In genomic region chr2:152624805-152625204, GRCh38 we compare ENCODE assay signal across 24 cellular contexts.
DNase-seq lines count a peak whose midpoint lies in the region; ATAC-seq and TF ChIP-seq lines count a peak whose summit lies in the region.
"Had no signal": no experiment of that assay in that cellular context is flagged by ENCODE, and none has a peak within 500 bp of the region (broad histone marks: within the 10 kb centered on the region; RNA-seq: fewer than 3 reads in every experiment).

No MANE protein-coding gene starts in this region.

- H2BK12ac ChIP-seq in trophoblast cell (ENCODE audit: low read length) = no peak overlapping the region

- H3K79me1 ChIP-seq in IMR-90 (ENCODE audit: low read depth in 1 of 2, low read length in 2 of 2) (no peaks in the 10 kb centered on the region), trophoblast cell (ENCODE audit: low read length) (peaks cover 5% of the 10 kb centered on the region)

- no peak overlapping the region; the same call in 1 of the 2 replicates for H3K4ac ChIP-seq in IMR-90 (ENCODE audit: low read depth, low read length)
- no peak overlapping the region for H3K4ac ChIP-seq in trophoblast cell (ENCODE audit: low read depth, low read length)

- in situ Hi-C loops in IMR-90 (cut with MboI; ENCODE audit: low sequenced_read_pairs) = loop anchor here (5.0 to 10.0 kb wide), 2 partner anchors 290 to 433 kb away; partner anchors contain the start of gene FMNL2

- TF ChIP-seq POLR2A in IMR-90 (IDR thresholded peaks at IDR 0.05; ENCODE audit: low read depth, low read length) (no peak), erythroblast (IDR thresholded peaks at IDR 0.05; ENCODE audit: low read length) (no peak)

- ATAC-seq in IMR-90 (ENCODE audit: low read depth) (peak; percentile 46), HG02840 (IDR thresholded peaks at IDR 0.05; ENCODE audit: low FRiP score, unreplicated experiment) (no peak), HG03025 (IDR thresholded peaks at IDR 0.05; ENCODE audit: low FRiP score, unreplicated experiment) (no peak), esophagus mucosa (no peak)
- ATAC-seq: CD8-positive, alpha-beta T cell had no signal

- no peaks in the 10 kb centered on the region for H3K79me2 ChIP-seq in trophoblast cell (ENCODE audit: control insufficient read depth, insufficient read depth, low read length, poor library complexity)

- dilution Hi-C loops in IMR-90 (cut with HindIII; ENCODE audit: low sequenced_read_pairs, unreplicated experiment) = loop anchor here (25.0 kb wide), 1 partner anchor 438 kb away; the partner anchor contains the start of gene STAM2

- no peak overlapping the region for H3K18ac ChIP-seq in IMR-90 (ENCODE audit: low read depth, low read length)
- peak overlapping the region; percentile 46 for H3K18ac ChIP-seq in trophoblast cell (ENCODE audit: low read length)

- DNase-seq in IMR-90 (peak; percentile 64), amniotic epithelial cell (ENCODE audit: low read depth) (peak; percentile 63), erythroblast (lab: John Stamatoyannopoulos, UW) (peak; percentile 12 to 25), trophoblast cell (no peak), coronary artery (ENCODE audit: low spot score) (no peak)
- DNase-seq: Caco-2; CD8-positive, alpha-beta T cell; DMS79; EL; GF-D8; NCI-H1092; NCI-H1417 treated with DMSO at 0.1 percent for 48 hours; NCI-H1694 treated with DMSO at 0.1 percent for 48 hours; NCI-H2081; NCI-H2227 treated with DMSO at 0.1 percent for 48 hours; NCI-H526 treated with DMSO at 0.1 percent for 48 hours; Peyer's patch; SIG-M5 had no signal

- no CpG with 5 or more reads among the region's 3 CpGs for WGBS in IMR-90 (ENCODE audit: extremely low coverage in 2 of 2, insufficient read length in 1 of 2), 2 experiments
- no CpG with 5 or more reads among the region's 3 CpGs for WGBS in trophoblast cell (ENCODE audit: extremely low coverage, insufficient coverage, insufficient read length)

- H4K12ac ChIP-seq in trophoblast cell (ENCODE audit: low read depth, low read length) = no peak overlapping the region

- no peak overlapping the region for H3K27ac ChIP-seq in IMR-90 (ENCODE audit: insufficient read depth, low read length)
- H3K27ac ChIP-seq in trophoblast cell (ENCODE audit: low read depth, low read length) = no peak overlapping the region
- no peak overlapping the region for H3K27ac ChIP-seq in coronary artery
- H3K27ac ChIP-seq: C4-2B, KMS-11, Peyer's patch, SK-N-MC had no signal

- H2AK9ac ChIP-seq in IMR-90 (replicated peaks; ENCODE audit: low read depth, low read length, poor library complexity) = no peak overlapping the region

- no peak overlapping the region for H3K56ac ChIP-seq in IMR-90 (ENCODE audit: extremely low read depth, insufficient read depth, low read length)

- intact Hi-C loops in IMR-90 (cut with micrococcal nuclease) = loop anchor here (10.0 kb wide), 1 partner anchor 70 kb away; no protein-coding TSS in a partner anchor

- H2BK120ac ChIP-seq in IMR-90 (ENCODE audit: low read depth, low read length) (peak overlapping the region; percentile 28; the same call in 1 of the 2 replicates), trophoblast cell (ENCODE audit: insufficient read depth, low read length, poor library complexity) (no peak overlapping the region)

- H2BK5ac ChIP-seq in IMR-90 (ENCODE audit: low read depth, low read length, poor library complexity, severe bottlenecking) (no peak overlapping the region), trophoblast cell (ENCODE audit: low read depth, low read length, poor library complexity) (no peak overlapping the region)

- no peak overlapping the region for H3K4me3 ChIP-seq in IMR-90 (ENCODE audit: insufficient read depth, low read depth, low read length)
- no peak overlapping the region for H3K4me3 ChIP-seq in trophoblast cell (ENCODE audit: low read depth, low read length)
- H3K4me3 ChIP-seq in coronary artery = no peak overlapping the region
- H3K4me3 ChIP-seq: Peyer's patch, SK-N-MC had no signal

- no peak overlapping the region for H3K14ac ChIP-seq in IMR-90 (replicated peaks; ENCODE audit: low read depth, low read length)
- H3K14ac ChIP-seq in trophoblast cell (ENCODE audit: low read length) = no peak overlapping the region

- CTCF ChIA-PET in IMR-90 (lab: Yijun Ruan, JAX) = interaction anchor here (0.6 to 0.7 kb wide), 2 partner anchors 292 to 435 kb away, joined by 3 read pairs; no protein-coding TSS in a partner anchor

- H4K8ac ChIP-seq in IMR-90 (ENCODE audit: low read depth in 2 of 2, low read length in 2 of 2) (no peak overlapping the region), trophoblast cell (ENCODE audit: low read depth, low read length) (peak overlapping the region; percentile 13)

- H3K9me1 ChIP-seq in IMR-90 (ENCODE audit: insufficient read depth, low read length) = no peaks in the 10 kb centered on the region

- H4K91ac ChIP-seq in IMR-90 (ENCODE audit: insufficient read depth, low read depth, low read length) (no peak overlapping the region), trophoblast cell (ENCODE audit: low read depth, low read length) (no peak overlapping the region)

- H3K9me3 ChIP-seq in IMR-90 (ENCODE audit: control insufficient read depth, insufficient read depth, low read length) (no peaks in the 10 kb centered on the region), trophoblast cell (ENCODE audit: insufficient read depth, low read depth, low read length) (peaks cover 1% of the 10 kb centered on the region)
- H3K9me3 ChIP-seq: Caco-2, Peyer's patch had no signal

- no peak overlapping the region for H2BK20ac ChIP-seq in IMR-90 (ENCODE audit: low read depth, low read length)

- H4K20me1 ChIP-seq in IMR-90 (ENCODE audit: insufficient read depth, low read length) = no peaks in the 10 kb centered on the region

- H3K9ac ChIP-seq in IMR-90 (ENCODE audit: low read depth, low read length) = no peak overlapping the region
- no peak overlapping the region for H3K9ac ChIP-seq in trophoblast cell (ENCODE audit: low read length)
- H3K9ac ChIP-seq: KMS-11 had no signal

- H2AK5ac ChIP-seq in IMR-90 (ENCODE audit: low read depth, low read length) (no peak overlapping the region; the same call in 1 of the 2 replicates), trophoblast cell (ENCODE audit: low read length) (no peak overlapping the region)

- POLR2A ChIA-PET in IMR-90 (lab: Charles Lee; ENCODE audit: unreplicated experiment) = no interaction called here

- H3K4me1 ChIP-seq in IMR-90 (ENCODE audit: control insufficient read depth, insufficient read depth, low read length) = no peaks in the 10 kb centered on the region
- H3K4me1 ChIP-seq in trophoblast cell (ENCODE audit: control insufficient read depth in 1 of 2, insufficient read depth in 2 of 2, low read length in 2 of 2) = peaks cover 7 to 11% of the 10 kb centered on the region in 2 experiments
- H3K4me1 ChIP-seq: Peyer's patch had no signal

- H3K27me3 ChIP-seq in IMR-90 (ENCODE audit: control insufficient read depth, insufficient read depth, low read length) (no peaks in the 10 kb centered on the region), trophoblast cell (ENCODE audit: insufficient read depth, low read length) (no peaks in the 10 kb centered on the region)
- H3K27me3 ChIP-seq: Peyer's patch had no signal

- BruUV-seq in IMR-90 (replicated peaks; lab: Mats Ljungman, UMichigan) = no TSS peak

- no peak overlapping the region for H3K23ac ChIP-seq in IMR-90 (ENCODE audit: low read depth, low read length)
- no peak overlapping the region for H3K23ac ChIP-seq in trophoblast cell (ENCODE audit: low read length)

- H3K36me3 ChIP-seq in IMR-90 (ENCODE audit: control insufficient read depth, insufficient read depth, low read length) = peaks cover 8% of the 10 kb centered on the region
- peaks cover 6 to 23% of the 10 kb centered on the region in 2 experiments for H3K36me3 ChIP-seq in trophoblast cell (ENCODE audit: control insufficient read depth in 1 of 2, insufficient read depth in 2 of 2, low read length in 2 of 2)

- H2AFZ ChIP-seq in IMR-90 (replicated peaks; ENCODE audit: low read length, poor library complexity) = no peak overlapping the region
- H2AFZ ChIP-seq in trophoblast cell (ENCODE audit: insufficient read depth, low read length, poor library complexity) = no peak overlapping the region

- no peak overlapping the region for H2BK15ac ChIP-seq in IMR-90 (ENCODE audit: low read depth, low read length)

- TF ChIP-seq CTCF in IMR-90 (conservative IDR thresholded peaks at IDR 0.05; ENCODE audit: low read depth, low read length) = no peak
- no peak for TF ChIP-seq CTCF in coronary artery (IDR thresholded peaks at IDR 0.05)

- H3K4me2 ChIP-seq in IMR-90 (ENCODE audit: low read depth, low read length) = no peak overlapping the region
- H3K4me2 ChIP-seq in trophoblast cell (ENCODE audit: low read length) = no peak overlapping the region
- H3K4me2 ChIP-seq: KMS-11 had no signal

- no peak for TF ChIP-seq RAD21 in IMR-90 (IDR thresholded peaks at IDR 0.05; ENCODE audit: low read length)

- no peak overlapping the region for H4K5ac ChIP-seq in IMR-90 (ENCODE audit: low read depth, low read length)

TF ChIP-seq in IMR-90, 13 proteins besides CTCF, POLR2A, EP300 and RAD21 (continues in another document):
- TF ChIP-seq MAZ (IDR thresholded peaks at IDR 0.05; ENCODE audit: borderline replicate concordance, low read depth, low read length) = no peak
- no peak for TF ChIP-seq MXI1 (IDR thresholded peaks at IDR 0.05; ENCODE audit: borderline replicate concordance, low read depth, low read length)
- TF ChIP-seq SMC3 (IDR thresholded peaks at IDR 0.05; ENCODE audit: low read depth, low read length) = no peak
- TF ChIP-seq ELK1 (IDR thresholded peaks at IDR 0.05; ENCODE audit: borderline replicate concordance, low read depth, low read length) = no peak
- TF ChIP-seq RCOR1 (IDR thresholded peaks at IDR 0.05; ENCODE audit: insufficient replicate concordance, low read length) = no peak
- no peak for TF ChIP-seq RFX5 (IDR thresholded peaks at IDR 0.05; ENCODE audit: low read depth, low read length)
- no peak for TF ChIP-seq BHLHE40 (IDR thresholded peaks at IDR 0.05; ENCODE audit: low read depth, low read length)
- TF ChIP-seq CEBPB (IDR thresholded peaks at IDR 0.05; ENCODE audit: low read depth, low read length) = no peak
- TF ChIP-seq FOS (IDR thresholded peaks at IDR 0.05; ENCODE audit: low read depth, low read length) = no peak

Comparison
In these comparisons a context has a peak if more than half of its experiments do, and no peak if none do; other contexts are left out.
1. DNase-seq: peak in IMR-90 (single experiment), amniotic epithelial cell (single experiment) and erythroblast (2 of 2); none in trophoblast cell (0 of 2) and coronary artery (single experiment).